31 cellular contexts compared by ENCODE assay signal in the genomic region with DNA sequence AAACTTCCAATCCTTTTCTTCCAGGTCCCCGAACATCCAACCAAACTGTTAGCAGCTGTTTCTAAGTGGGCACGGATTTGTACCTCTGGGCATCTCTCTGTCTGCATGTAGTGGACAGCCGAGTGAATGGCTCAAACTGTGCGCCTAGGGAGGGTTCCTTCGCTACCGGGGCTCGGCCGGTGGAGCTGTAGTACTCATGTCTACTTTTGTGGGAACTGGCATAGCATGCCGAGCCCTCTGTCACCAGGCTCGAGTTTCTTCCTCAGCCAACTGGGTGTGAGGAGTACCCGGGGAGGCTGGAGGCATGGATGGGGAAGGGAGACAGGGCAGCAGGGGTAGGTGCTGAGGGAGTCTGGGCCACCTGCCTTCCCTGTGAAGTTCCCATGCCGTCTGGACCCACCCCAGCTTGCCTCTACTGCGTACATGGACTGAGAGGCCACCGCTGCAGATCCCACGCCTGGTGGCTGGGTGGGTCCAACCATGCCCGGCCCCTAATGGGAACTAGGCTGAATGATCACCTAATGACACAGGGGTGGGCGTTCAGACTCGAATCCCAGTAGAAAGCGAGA. TPM values are rescaled to one million over a fixed set of nuclear protein-coding genes. Genes with fewer than 3 reads are reported as not detected.
"Had no signal": no experiment of that assay in that cellular context is flagged by ENCODE, and none has a peak within 500 bp of the region (broad histone marks: within the 10 kb centered on the region; RNA-seq: fewer than 3 reads in every experiment).

No MANE protein-coding gene starts in this region.

- H2AFZ ChIP-seq: neural progenitor cell had no signal

- H3K9me3 Mint-ChIP-seq: immature natural killer cell; mesothelial cell of epicardium; naive B cell; natural killer cell; nephron progenitor cell; neural progenitor cell; stimulated activated memory B cell treated with anti-CD40 and anti-IgM and Interleukin-4, amounts not matched to agents 10 μg/mL and 1 μg/mL and 100 μg/mL, for 72 hours; stimulated activated naive CD8-positive, alpha-beta T cell treated with anti-CD3 and anti-CD28 coated beads, Interleukin-15, amount 100 ng/mL, for 72 hours had no signal

- H3K27ac Mint-ChIP-seq: immature natural killer cell; mesothelial cell of epicardium; naive B cell; natural killer cell; nephron progenitor cell; progenitor cell of endocrine pancreas; stimulated activated memory B cell treated with anti-CD40 and anti-IgM and Interleukin-4, amounts not matched to agents 10 μg/mL and 1 μg/mL and 100 μg/mL, for 72 hours had no signal

- H3K4me2 ChIP-seq: neural progenitor cell, smooth muscle cell had no signal

- H3K36me3 ChIP-seq: left lung, neural progenitor cell, ovary, right atrium auricular region, right lobe of liver, tibial nerve, upper lobe of left lung, vagina had no signal

- H3K4me1 ChIP-seq: left lung, neural progenitor cell, right atrium auricular region, right lobe of liver, tibial nerve, upper lobe of left lung had no signal

- H3K27me3 ChIP-seq: neural progenitor cell, ovary, right lobe of liver, upper lobe of left lung, vagina had no signal

- H3K9me3 ChIP-seq: left lung, ovary, right atrium auricular region, right lobe of liver, tibial nerve, upper lobe of left lung, vagina had no signal

- H3K27ac ChIP-seq: left lung, neural progenitor cell, ovary, right atrium auricular region, right lobe of liver, tibial nerve, upper lobe of left lung, vagina had no signal

- H3K4me3 Mint-ChIP-seq: immature natural killer cell; mesothelial cell of epicardium; naive B cell; natural killer cell; nephron progenitor cell; neural progenitor cell; stimulated activated memory B cell treated with anti-CD40 and anti-IgM and Interleukin-4, amounts not matched to agents 10 μg/mL and 1 μg/mL and 100 μg/mL, for 72 hours; stimulated activated naive CD8-positive, alpha-beta T cell treated with anti-CD3 and anti-CD28 coated beads, Interleukin-15, amount 100 ng/mL, for 72 hours had no signal

- ATAC-seq: left colon; left lung; natural killer cell; stimulated activated memory B cell treated with anti-CD40 and anti-IgM and Interleukin-4, amounts not matched to agents 10 μg/mL and 1 μg/mL and 100 μg/mL, for 72 hours; stimulated activated naive CD8-positive, alpha-beta T cell treated with anti-CD3 and anti-CD28 coated beads, Interleukin-15, amount 100 ng/mL, for 72 hours had no signal

- H3K36me3 Mint-ChIP-seq: immature natural killer cell; mesothelial cell of epicardium; natural killer cell; neural progenitor cell; stimulated activated memory B cell treated with anti-CD40 and anti-IgM and Interleukin-4, amounts not matched to agents 10 μg/mL and 1 μg/mL and 100 μg/mL, for 72 hours had no signal

- H3K4me3 ChIP-seq: left lung, lung, neural progenitor cell, ovary, right atrium auricular region, right lobe of liver, smooth muscle cell, tibial nerve, upper lobe of left lung, vagina had no signal

- DNase-seq: hypothalamus; immature natural killer cell; kidney; left colon; mesendoderm; naive B cell; natural killer cell; nephron progenitor cell; ovary; right lobe of liver; stimulated activated CD4-positive, alpha-beta T cell treated with anti-CD3 and anti-CD28 coated beads, Interleukin-1b, Interleukin-23, amount 100 ng/mL, for 48 hours; stimulated activated CD4-positive, alpha-beta T cell treated with anti-CD3 and anti-CD28 coated beads, Interleukin-2, amount 100 ng/mL, for 48 hours; stimulated activated CD4-positive, alpha-beta T cell treated with anti-CD3 and anti-CD28 coated beads, Interleukin-4, amount 100 ng/mL, for 4 hours; stimulated activated CD8-positive, alpha-beta memory T cell treated with anti-CD3 and anti-CD28 coated beads, Interleukin-4, amount 100 ng/mL, for 48 hours; stimulated activated naive CD4-positive, alpha-beta T cell treated with Interleukin-2 at 50 U/mL for 16 hours; stimulated activated naive CD8-positive, alpha-beta T cell treated with anti-CD3 and anti-CD28 coated beads, Interleukin-15, amount 100 ng/mL, for 72 hours; substantia nigra; upper lobe of left lung had no signal

RNA-seq across cellular contexts. Expression of gene EXOC3L4, which starts 51.7 kb away (rescaled TPM):
- total RNA-seq: mesothelial cell of epicardium, mononuclear cell, natural killer cell, pulmonary artery endothelial cell, smooth muscle cell, temporal lobe had no signal
- polyA plus RNA-seq: immature natural killer cell, smooth muscle cell had no signal
